ENCODE assay signal across 13 cellular contexts in genomic region chr5:113354056-113354455, GRCh38.
"Had no signal": no experiment of that assay in that cellular context is flagged by ENCODE, and none has a peak within 500 bp of the region (broad histone marks: within the 10 kb centered on the region; RNA-seq: fewer than 3 reads in every experiment).

No MANE protein-coding gene starts in this region.

- H3K27ac Mint-ChIP-seq: activated CD4-positive, alpha-beta memory T cell treated with anti-CD3 and anti-CD28 coated beads, Interleukin-2, amount 10 ng/mL, durations not matched to agents 7 days and 5 days; memory B cell; nephron progenitor cell; stimulated activated naive CD8-positive, alpha-beta T cell treated with anti-CD3 and anti-CD28 coated beads, Interleukin-15, amount 100 ng/mL, for 72 hours had no signal

- DNase-seq: activated CD4-positive, alpha-beta memory T cell treated with anti-CD3 and anti-CD28 coated beads, Interleukin-2, amount 10 ng/mL, durations not matched to agents 7 days and 5 days; activated CD4-positive, alpha-beta T cell treated with anti-CD3 and anti-CD28 coated beads for 1 hour; activated naive CD4-positive, alpha-beta T cell treated with Interleukin-2 at 50 U/mL for 16 hours; brain microvascular endothelial cell; head of caudate nucleus; left lung; nephron progenitor cell; ovary; stimulated activated CD4-positive, alpha-beta T cell treated with anti-CD3 and anti-CD28 coated beads, Interleukin-4, amount 100 ng/mL, for 24 hours; stimulated activated naive CD8-positive, alpha-beta T cell treated with anti-CD3 and anti-CD28 coated beads, Interleukin-15, amount 100 ng/mL, for 72 hours had no signal

- H3K4me3 Mint-ChIP-seq: activated CD4-positive, alpha-beta memory T cell treated with anti-CD3 and anti-CD28 coated beads, Interleukin-2, amount 10 ng/mL, durations not matched to agents 7 days and 5 days; memory B cell; nephron progenitor cell; stimulated activated naive CD8-positive, alpha-beta T cell treated with anti-CD3 and anti-CD28 coated beads, Interleukin-15, amount 100 ng/mL, for 72 hours had no signal

- H3K27me3 Mint-ChIP-seq: memory B cell had no signal

- H3K36me3 ChIP-seq: brain microvascular endothelial cell, left lung, ovary, thoracic aorta had no signal

- H3K9me3 Mint-ChIP-seq: activated CD4-positive, alpha-beta memory T cell treated with anti-CD3 and anti-CD28 coated beads, Interleukin-2, amount 10 ng/mL, durations not matched to agents 7 days and 5 days; memory B cell; stimulated activated naive CD8-positive, alpha-beta T cell treated with anti-CD3 and anti-CD28 coated beads, Interleukin-15, amount 100 ng/mL, for 72 hours had no signal

- ATAC-seq: esophagus mucosa; left lung; stimulated activated naive CD8-positive, alpha-beta T cell treated with anti-CD3 and anti-CD28 coated beads, Interleukin-15, amount 100 ng/mL, for 72 hours had no signal

- H3K9me3 ChIP-seq: left lung, ovary, thoracic aorta had no signal

- H3K27me3 ChIP-seq: brain microvascular endothelial cell, left lung, ovary had no signal

- H3K27ac ChIP-seq: brain microvascular endothelial cell, left lung, ovary, thoracic aorta had no signal

- H3K4me3 ChIP-seq: left lung, ovary, thoracic aorta had no signal

- H3K4me1 Mint-ChIP-seq: activated CD4-positive, alpha-beta memory T cell treated with anti-CD3 and anti-CD28 coated beads, Interleukin-2, amount 10 ng/mL, durations not matched to agents 7 days and 5 days; memory B cell; stimulated activated naive CD8-positive, alpha-beta T cell treated with anti-CD3 and anti-CD28 coated beads, Interleukin-15, amount 100 ng/mL, for 72 hours had no signal

- H3K36me3 Mint-ChIP-seq: memory B cell had no signal
